ENCODE assay signal across 1 cellular context in the genomic region with DNA sequence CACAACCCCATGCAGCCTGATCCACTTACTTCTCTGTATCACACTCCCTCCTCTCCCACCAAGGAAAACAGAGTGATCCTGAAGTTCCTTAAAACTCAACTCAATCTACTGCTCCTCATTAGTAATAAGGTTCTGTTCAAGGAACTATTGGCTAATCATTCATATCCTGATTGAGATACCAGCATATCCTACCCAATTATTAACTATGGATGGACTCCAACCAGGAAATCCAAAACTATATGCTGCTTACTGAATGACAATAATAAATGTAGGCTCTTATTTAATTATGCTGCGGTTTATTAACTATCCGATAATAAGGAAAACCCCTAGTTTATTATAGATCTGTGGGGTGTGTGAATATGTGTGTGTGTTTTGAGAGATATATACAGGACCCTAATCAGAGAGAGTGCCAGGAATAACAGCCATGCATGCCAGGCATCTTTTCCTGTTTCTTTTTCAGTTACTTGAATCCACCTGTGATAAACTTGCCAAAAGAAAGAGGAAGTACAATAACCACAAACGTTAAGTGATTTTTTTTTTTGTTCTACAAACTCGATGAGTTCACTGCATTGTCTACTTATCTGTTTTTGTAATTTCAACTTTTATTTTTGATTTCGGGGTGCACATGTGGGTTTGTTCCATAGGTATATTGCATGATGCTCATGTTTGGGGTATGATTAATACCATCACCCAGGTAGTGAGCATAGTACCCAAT.
TF ChIP-seq lines count a peak whose summit lies in the region.

No MANE protein-coding gene starts in this region.

TF ChIP-seq in GM23338, 12 proteins besides CTCF, POLR2A, EP300 and RAD21 (continued from another document):
- TF ChIP-seq ZNF462 (CRISPR knock-in tag; IDR thresholded peaks at IDR 0.05) (no peak), STAT1 (IDR thresholded peaks at IDR 0.05; ENCODE audit: unreplicated experiment) (no peak), EZH2 (IDR thresholded peaks at IDR 0.05; ENCODE audit: low read depth, unreplicated experiment) (no peak), JUNB (IDR thresholded peaks at IDR 0.05; ENCODE audit: unreplicated experiment) (no peak), NANOG (IDR thresholded peaks at IDR 0.05; ENCODE audit: borderline replicate concordance) (no peak), CREB1 (CRISPR knock-in tag; IDR thresholded peaks at IDR 0.05; ENCODE audit: low read depth) (no peak), ZNF114 (CRISPR knock-in tag; IDR thresholded peaks at IDR 0.05) (no peak), POLR2AphosphoS5 (IDR thresholded peaks at IDR 0.05; ENCODE audit: low read depth) (no peak), ZNF331 (CRISPR knock-in tag; IDR thresholded peaks at IDR 0.05; ENCODE audit: low read depth) (no peak)
- TF ChIP-seq, protein P1, sequence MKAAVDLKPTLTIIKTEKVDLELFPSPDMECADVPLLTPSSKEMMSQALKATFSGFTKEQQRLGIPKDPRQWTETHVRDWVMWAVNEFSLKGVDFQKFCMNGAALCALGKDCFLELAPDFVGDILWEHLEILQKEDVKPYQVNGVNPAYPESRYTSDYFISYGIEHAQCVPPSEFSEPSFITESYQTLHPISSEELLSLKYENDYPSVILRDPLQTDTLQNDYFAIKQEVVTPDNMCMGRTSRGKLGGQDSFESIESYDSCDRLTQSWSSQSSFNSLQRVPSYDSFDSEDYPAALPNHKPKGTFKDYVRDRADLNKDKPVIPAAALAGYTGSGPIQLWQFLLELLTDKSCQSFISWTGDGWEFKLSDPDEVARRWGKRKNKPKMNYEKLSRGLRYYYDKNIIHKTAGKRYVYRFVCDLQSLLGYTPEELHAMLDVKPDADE (IDR thresholded peaks at IDR 0.05), result no peak
